In genomic region chr7:44145419-44145968, GRCh38 we compare ENCODE assay signal across 1 cellular context.
A peak's percentile ranks its signal among the peaks of the same experiment; 100 is the strongest.
TF ChIP-seq lines count a peak whose summit lies in the region.

No MANE protein-coding gene starts in this region.

TF ChIP-seq in K562, 482 proteins besides CTCF, POLR2A, EP300 and RAD21:
- peak; percentile 31; the same call in 1 of the 2 replicates for TF ChIP-seq MAX (CRISPR knock-in tag; IDR thresholded peaks at IDR 0.05)
- 0 out of 2 replicates have a peak, but pooled peaks have one; percentile 15 for TF ChIP-seq ZNF395 (CRISPR knock-in tag; IDR thresholded peaks at IDR 0.05)
- TF ChIP-seq ZBTB33 (CRISPR knock-in tag; IDR thresholded peaks at IDR 0.05) = peak; percentile 94
- no peak for TF ChIP-seq ZBED1 (IDR thresholded peaks at IDR 0.05)
- peak; percentile 14; the same call in 1 of the 2 replicates for TF ChIP-seq ATF3 (IDR thresholded peaks at IDR 0.05)
- TF ChIP-seq ATF3 (CRISPR knock-in tag; conservative IDR thresholded peaks at IDR 0.05) = no peak
- no peak for TF ChIP-seq ZNF274 (IDR thresholded peaks at IDR 0.05; ENCODE audit: borderline replicate concordance, low read depth, low read length)
- TF ChIP-seq CBX8 (IDR thresholded peaks at IDR 0.05; ENCODE audit: borderline replicate concordance, extremely low read depth, low read depth, low read length, poor library complexity, severe bottlenecking) = no peak
- TF ChIP-seq MGA (IDR thresholded peaks at IDR 0.05) = peak; percentile 15; the same call in 1 of the 2 replicates
- TF ChIP-seq E2F6 (IDR thresholded peaks at IDR 0.05; ENCODE audit: borderline replicate concordance in 1 of 2, extremely low read depth in 1 of 2, insufficient read depth in 1 of 2, insufficient read length in 1 of 2, low read depth in 1 of 2, low read length in 1 of 2, poor library complexity in 1 of 2, severe bottlenecking in 1 of 2) = peak in 1 of 2 experiments; percentile 50
- TF ChIP-seq RBM14 (IDR thresholded peaks at IDR 0.05; ENCODE audit: borderline replicate concordance, insufficient read depth, low read depth, low read length) = 0 out of 2 replicates have a peak, but pooled peaks have one; percentile 24
